ENCODE assay signal across 9 cellular contexts in genomic region chr17:39621523-39622379, GRCh38. TPM values are rescaled to one million over a fixed set of nuclear protein-coding genes. Genes with fewer than 3 reads are reported as not detected.
DNase-seq lines count a peak whose midpoint lies in the region; ATAC-seq and TF ChIP-seq lines count a peak whose summit lies in the region.
"Had no signal": no experiment of that assay in that cellular context is flagged by ENCODE, and none has a peak within 500 bp of the region (broad histone marks: within the 10 kb centered on the region; RNA-seq: fewer than 3 reads in every experiment).

No MANE protein-coding gene starts in this region.

- no peak overlapping the region for H3K4me3 ChIP-seq in Caco-2 (ENCODE audit: low read depth, low read length)
- no peak overlapping the region for H3K4me3 ChIP-seq in cardiac muscle cell
- H3K4me3 ChIP-seq in aorta (ENCODE audit: low read length in 2 of 2) = no peak overlapping the region

- no peaks in the 10 kb centered on the region for H3K9me3 Mint-ChIP-seq in Caco-2 (ENCODE audit: unreplicated experiment)
- no peaks in the 10 kb centered on the region for H3K9me3 Mint-ChIP-seq in activated naive CD8-positive, alpha-beta T cell treated with anti-CD3 and anti-CD28 coated beads for 36 hours

- peak; percentile 48 for ATAC-seq in GM21737 (IDR thresholded peaks at IDR 0.05; ENCODE audit: unreplicated experiment)
- ATAC-seq in aorta (ENCODE audit: low FRiP score) = peak; percentile 90

- no peak overlapping the region for H3K27ac Mint-ChIP-seq in Caco-2 (ENCODE audit: unreplicated experiment)
- no peak overlapping the region for H3K27ac Mint-ChIP-seq in activated naive CD8-positive, alpha-beta T cell treated with anti-CD3 and anti-CD28 coated beads for 36 hours

- H3K27me3 ChIP-seq in Caco-2 (replicated peaks; ENCODE audit: control insufficient read depth, insufficient read depth, low read length) = 0 out of 2 replicates have a peak, but pooled peaks cover 4% of the 10 kb centered on the region
- H3K27me3 ChIP-seq in cardiac muscle cell = peaks cover 64% of the 10 kb centered on the region
- H3K27me3 ChIP-seq in aorta (ENCODE audit: control insufficient read depth in 1 of 2, insufficient read depth in 2 of 2, low read length in 1 of 2) = no peaks in the 10 kb centered on the region

- BruUV-seq in Caco-2 (replicated peaks; lab: Mats Ljungman, UMichigan) = no TSS peak

- H3K36me3 ChIP-seq in Caco-2 (ENCODE audit: control insufficient read depth, insufficient read depth, low read length) (no peaks in the 10 kb centered on the region), cardiac muscle cell (no peaks in the 10 kb centered on the region), aorta (ENCODE audit: control insufficient read depth in 1 of 2, insufficient read depth in 2 of 2, low read length in 1 of 2) (no peaks in the 10 kb centered on the region)

- H3K4me3 Mint-ChIP-seq in Caco-2 (ENCODE audit: unreplicated experiment) = no peak overlapping the region
- H3K4me3 Mint-ChIP-seq in activated naive CD8-positive, alpha-beta T cell treated with anti-CD3 and anti-CD28 coated beads for 36 hours = peak overlapping the region; percentile 61

- TF ChIP-seq CTCF in Caco-2 (IDR thresholded peaks at IDR 0.05; ENCODE audit: insufficient read depth in 1 of 2, low read depth in 1 of 2, low read length in 1 of 2, severe bottlenecking in 1 of 2, unreplicated experiment in 1 of 2) (peak; percentile 100), cardiac muscle cell (IDR thresholded peaks at IDR 0.05; ENCODE audit: low read depth, low read length) (peak; percentile 100)

- POLR2A ChIA-PET in Caco-2 (lab: Charles Lee) = interaction anchor here (0.5 kb wide), 1 partner anchor 108 kb away, joined by 3 read pairs; no protein-coding TSS in a partner anchor

- DNase-seq in Caco-2 (peak; percentile 82 to 92), NCI-H128 (lab: John Stamatoyannopoulos, UW; ENCODE audit: unreplicated experiment) (peak; percentile 84), T follicular helper cell (ENCODE audit: low read depth) (peak; percentile 72), cardiac muscle cell (ENCODE audit: low read depth in 1 of 2, low spot score in 1 of 2) (peak; percentile 84 to 90), putamen (ENCODE audit: low spot score) (peak; percentile 83), aorta (peak; percentile 85 to 94)
- DNase-seq in activated naive CD8-positive, alpha-beta T cell treated with anti-CD3 and anti-CD28 coated beads for 36 hours = peak; percentile 82

- H3K4me1 Mint-ChIP-seq in Caco-2 (ENCODE audit: low read depth, unreplicated experiment) = no peaks in the 10 kb centered on the region
- H3K4me1 Mint-ChIP-seq in activated naive CD8-positive, alpha-beta T cell treated with anti-CD3 and anti-CD28 coated beads for 36 hours = peaks cover 18% of the 10 kb centered on the region

- intact Hi-C loops in Caco-2 (cut with micrococcal nuclease; ENCODE audit: unreplicated experiment) = loop anchor here (1.0 kb wide), 3 partner anchors 47 to 133 kb away; partner anchors contain the start of gene PNMT
- intact Hi-C loops in aorta (cut with DNase I) = loop anchor here (2.0 to 5.0 kb wide), 4 partner anchors 45 to 135 kb away; partner anchors contain the start of gene MIEN1 (in 2 of the 2)

- CTCF ChIA-PET in Caco-2 (lab: Charles Lee) = interaction anchor here (0.5 to 3.6 kb wide), 61 partner anchors 9 to 923 kb away, joined by 3 to 44 read pairs (median 5); partner anchors contain the start of genes CDK12, ERBB2, MED1 and MED24

- no peaks in the 10 kb centered on the region for H3K36me3 Mint-ChIP-seq in Caco-2 (ENCODE audit: insufficient read depth, unreplicated experiment)
- no peaks in the 10 kb centered on the region for H3K36me3 Mint-ChIP-seq in activated naive CD8-positive, alpha-beta T cell treated with anti-CD3 and anti-CD28 coated beads for 36 hours

- H3K9me3 ChIP-seq in Caco-2 (no peaks in the 10 kb centered on the region), cardiac muscle cell (ENCODE audit: low read depth) (no peaks in the 10 kb centered on the region), aorta (ENCODE audit: control insufficient read depth, low read length) (no peaks in the 10 kb centered on the region)

- H3K4me1 ChIP-seq in Caco-2 (peaks cover 14% of the 10 kb centered on the region; the same call in 1 of the 2 replicates), cardiac muscle cell (ENCODE audit: low read depth) (peaks cover 5% of the 10 kb centered on the region), aorta (ENCODE audit: control insufficient read depth in 1 of 2, insufficient read depth in 2 of 2, low read length in 2 of 2) (no peaks in the 10 kb centered on the region)

- 12% methylated on average over 22 to 26 of the region's 26 CpGs for whole genome bisulfite sequencing in aorta, 2 donors

- H3K27ac ChIP-seq in cardiac muscle cell = no peak overlapping the region
- no peak overlapping the region for H3K27ac ChIP-seq in aorta (ENCODE audit: low read depth in 1 of 2, low read length in 2 of 2)
- H3K27ac ChIP-seq: epithelial cell of prostate had no signal

- H3K27me3 Mint-ChIP-seq in Caco-2 (ENCODE audit: insufficient read depth, unreplicated experiment) = peaks cover 12% of the 10 kb centered on the region
- H3K27me3 Mint-ChIP-seq in activated naive CD8-positive, alpha-beta T cell treated with anti-CD3 and anti-CD28 coated beads for 36 hours = peaks cover 26% of the 10 kb centered on the region

RNA-seq across cellular contexts. Expression of gene PPP1R1B, which starts 5.0 kb away (rescaled TPM):
- total RNA-seq in Caco-2 (2022) (not detected in 2 replicates), cardiac muscle cell (4.3 and 17.7 TPM in 2 replicates), aorta (1 to 10 TPM; 1.0 to 2.5 TPM)
- total RNA-seq in activated naive CD8-positive, alpha-beta T cell treated with anti-CD3 and anti-CD28 coated beads for 36 hours = not detected
- polyA plus RNA-seq in cardiac muscle cell (7.6 and 20.3 TPM in 2 replicates), aorta (10 to 100 TPM in 1 of 2 donors, not detected in 1; 13.5 TPM)

RNA-seq across cellular contexts. Expression of gene NEUROD2, which starts 14.0 kb away (rescaled TPM):
- total RNA-seq in Caco-2 (2022) (not detected in 2 replicates), cardiac muscle cell (not detected in 2 replicates), aorta (not detected)
- total RNA-seq in activated naive CD8-positive, alpha-beta T cell treated with anti-CD3 and anti-CD28 coated beads for 36 hours = not detected
- polyA plus RNA-seq in cardiac muscle cell (not detected in 2 replicates), aorta (not detected)

RNA-seq across cellular contexts. Expression of gene STARD3, which starts 15.2 kb away (rescaled TPM):
- total RNA-seq in Caco-2 (2022) (42.6 and 55.5 TPM in 2 replicates), cardiac muscle cell (67.1 and 84.1 TPM in 2 replicates), aorta (10 to 100 TPM; 34.7 to 58.1 TPM)
- 10 to 100 TPM; 47.9 to 53.2 TPM for total RNA-seq in activated naive CD8-positive, alpha-beta T cell treated with anti-CD3 and anti-CD28 coated beads for 36 hours
- polyA plus RNA-seq in cardiac muscle cell (47.9 and 62.6 TPM in 2 replicates), aorta (10 to 100 TPM; 35.7 to 72.4 TPM)

RNA-seq across cellular contexts. Expression of gene TCAP, which starts 43.4 kb away (rescaled TPM):
- total RNA-seq in Caco-2 (2022) = 1.6 TPM in 2 replicates
- total RNA-seq in activated naive CD8-positive, alpha-beta T cell treated with anti-CD3 and anti-CD28 coated beads for 36 hours = under 1 TPM; 0.78 to 0.89 TPM
- total RNA-seq in cardiac muscle cell = 61.5 and 79.1 TPM in 2 replicates
- polyA plus RNA-seq in cardiac muscle cell = 105 and 133 TPM in 2 replicates
- total RNA-seq in aorta = 1 to 10 TPM; 1.9 to 3.1 TPM
- polyA plus RNA-seq in aorta = 1 to 10 TPM; 4.0 to 9.3 TPM

RNA-seq across cellular contexts. Expression of gene PNMT, which starts 46.5 kb away (rescaled TPM):
- total RNA-seq in Caco-2 (2022) (not detected in 2 replicates), cardiac muscle cell (21.0 and 27.2 TPM in 2 replicates), aorta (1 to 10 TPM in 1 of 2 donors, under 1 TPM in 1; 0.75 to 1.5 TPM)
- total RNA-seq in activated naive CD8-positive, alpha-beta T cell treated with anti-CD3 and anti-CD28 coated beads for 36 hours = not detected
- polyA plus RNA-seq in cardiac muscle cell (11.9 and 14.7 TPM in 2 replicates), aorta (10 to 100 TPM in 1 of 2 donors, under 1 TPM in 1; 0.75 to 30.2 TPM)
